ENCODE assay signal across 2 cellular contexts in genomic region chr12:88409257-88409656, GRCh38.
TF ChIP-seq lines count a peak whose summit lies in the region.

No MANE protein-coding gene starts in this region.

TF ChIP-seq in GM23338, 12 proteins besides CTCF, POLR2A, EP300 and RAD21 (continued from another document):
- no peak for TF ChIP-seq NANOG (IDR thresholded peaks at IDR 0.05; ENCODE audit: borderline replicate concordance)
- TF ChIP-seq EZH2phosphoT487 (IDR thresholded peaks at IDR 0.05; ENCODE audit: unreplicated experiment) = no peak
- TF ChIP-seq ZNF462 (CRISPR knock-in tag; IDR thresholded peaks at IDR 0.05) = no peak; the same call in 1 of the 2 replicates
- TF ChIP-seq POLR2AphosphoS5 (IDR thresholded peaks at IDR 0.05; ENCODE audit: low read depth) = no peak
- no peak for TF ChIP-seq EZH2 (IDR thresholded peaks at IDR 0.05; ENCODE audit: low read depth, unreplicated experiment)
- no peak for TF ChIP-seq ZNF114 (CRISPR knock-in tag; IDR thresholded peaks at IDR 0.05)

TF ChIP-seq in H1, 55 proteins besides CTCF, POLR2A, EP300 and RAD21 (continued from another document):
- TF ChIP-seq ATF3 (IDR thresholded peaks at IDR 0.05; ENCODE audit: insufficient read depth, low read depth, low read length) (no peak), TEAD4 (IDR thresholded peaks at IDR 0.05; ENCODE audit: low read depth, low read length) (no peak), SP1 (IDR thresholded peaks at IDR 0.05; ENCODE audit: low read depth, low read length) (no peak), HDAC2 (IDR thresholded peaks at IDR 0.05; ENCODE audit: borderline replicate concordance in 1 of 2, low read depth in 2 of 2, low read length in 2 of 2) (no peak), SP4 (IDR thresholded peaks at IDR 0.05; ENCODE audit: low read length) (no peak), RBBP5 (IDR thresholded peaks at IDR 0.05; ENCODE audit: borderline replicate concordance, low read depth, low read length) (no peak), GTF2F1 (IDR thresholded peaks at IDR 0.05; ENCODE audit: borderline replicate concordance, low read depth, low read length) (no peak), TBP (IDR thresholded peaks at IDR 0.05; ENCODE audit: low read depth, low read length) (no peak), CHD2 (IDR thresholded peaks at IDR 0.05; ENCODE audit: low read length) (no peak)
TF ChIP-seq in H1: peak in this region for 0.
